17 cellular contexts compared by ENCODE assay signal in the genomic region with DNA sequence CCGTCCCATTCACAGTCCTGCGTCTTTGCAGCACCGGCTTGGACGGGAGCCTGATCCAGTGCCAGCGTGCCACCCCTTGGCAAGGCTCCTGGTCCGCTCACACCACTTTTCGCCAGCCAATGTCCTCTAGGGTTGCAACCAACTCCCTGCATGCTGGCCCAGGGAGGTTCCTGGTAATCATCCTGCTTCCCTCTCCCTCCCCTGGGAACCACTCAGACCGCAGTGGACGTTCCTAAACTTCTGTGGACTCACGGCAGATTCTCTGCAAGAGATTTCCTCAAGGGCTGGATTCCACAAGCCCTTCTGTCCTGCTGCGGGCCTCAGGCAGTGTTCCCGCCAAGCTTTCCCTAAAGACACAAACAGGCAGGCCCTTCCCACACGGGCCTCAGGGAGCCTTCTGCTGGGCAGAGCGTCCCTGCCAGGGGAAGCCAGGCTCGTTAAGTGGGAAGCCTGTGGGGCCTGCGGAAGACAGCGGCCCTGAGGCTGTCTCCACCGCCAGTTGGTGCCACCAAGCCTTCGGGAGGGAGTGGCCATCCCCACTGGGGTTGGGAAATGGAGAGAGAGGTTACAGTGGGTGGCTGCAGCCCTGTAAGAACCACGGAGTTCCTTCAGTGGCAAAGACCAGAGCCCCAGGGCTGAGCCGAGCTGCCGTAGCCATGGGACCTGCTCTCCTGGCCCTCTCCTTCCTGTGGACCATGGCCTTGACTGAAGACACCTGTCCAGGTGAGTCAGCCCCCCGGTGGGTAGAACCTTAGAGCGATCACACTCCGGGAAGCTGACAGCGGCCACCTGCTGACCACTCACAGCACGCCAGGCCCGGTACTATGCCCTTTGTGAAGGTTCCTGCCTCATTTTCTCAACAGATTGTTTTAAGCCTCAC. TPM values are rescaled to one million over a fixed set of nuclear protein-coding genes. Genes with fewer than 3 reads are reported as not detected.
A peak's percentile ranks its signal among the peaks of the same experiment; 100 is the strongest.
DNase-seq lines count a peak whose midpoint lies in the region; ATAC-seq and TF ChIP-seq lines count a peak whose summit lies in the region.
"Had no signal": no experiment of that assay in that cellular context is flagged by ENCODE, and none has a peak within 500 bp of the region (broad histone marks: within the 10 kb centered on the region; RNA-seq: fewer than 3 reads in every experiment).

No MANE protein-coding gene starts in this region.

- no peak overlapping the region for H3K9ac ChIP-seq in rectal smooth muscle tissue (ENCODE audit: low read length)
- H3K9ac ChIP-seq: parathyroid adenoma had no signal

- H3K4me3 ChIP-seq in AG10803 (ENCODE audit: low read length) (no peak overlapping the region), RWPE2 (ENCODE audit: severe bottlenecking) (no peak overlapping the region), heart right ventricle (no peak overlapping the region), rectal smooth muscle tissue (ENCODE audit: low read length) (no peak overlapping the region)

- ATAC-seq in RWPE2 (ENCODE audit: low read depth) (no peak), heart right ventricle (peak; percentile 42 to 92 (median 66)), GM21717 (IDR thresholded peaks at IDR 0.05; ENCODE audit: unreplicated experiment) (no peak)
- ATAC-seq: activated CD8-positive, alpha-beta T cell treated with anti-CD3 and anti-CD28 coated beads, Interleukin-2, amount 10 ng/mL, durations not matched to agents 7 days and 5 days; HepG2 had no signal

- 58 to 63% methylated on average over 28 of the region's 28 CpGs for WGBS in heart right ventricle, 2 donors

- TF ChIP-seq CTCF in AG10803 (conservative IDR thresholded peaks at IDR 0.05; ENCODE audit: low read length) (no peak), RWPE2 (IDR thresholded peaks at IDR 0.05; ENCODE audit: poor library complexity, severe bottlenecking) (no peak), heart right ventricle (IDR thresholded peaks at IDR 0.05) (no peak)

- H3K36me3 ChIP-seq in RWPE2 (ENCODE audit: low read depth) (no peaks in the 10 kb centered on the region), heart right ventricle (no peaks in the 10 kb centered on the region), rectal smooth muscle tissue (ENCODE audit: control insufficient read depth, insufficient read depth, low read length) (no peaks in the 10 kb centered on the region)

- H3K9me3 ChIP-seq in RWPE2 (ENCODE audit: severe bottlenecking), result peaks cover 1% of the 10 kb centered on the region
- peaks cover 0 to 14% (median 0%) of the 10 kb centered on the region in 11 donors for H3K9me3 ChIP-seq in heart right ventricle

- H3K27ac ChIP-seq in RWPE2 (ENCODE audit: poor library complexity, severe bottlenecking), result no peak overlapping the region
- H3K27ac ChIP-seq in heart right ventricle, result peak overlapping the region in 3 of 10 donors; percentile 44 to 51 (median 50)
- peak overlapping the region; percentile 32 for H3K27ac ChIP-seq in rectal smooth muscle tissue (ENCODE audit: low read depth, low read length)
- H3K27ac ChIP-seq: parathyroid adenoma had no signal

- H3K4me1 ChIP-seq in RWPE2 (ENCODE audit: insufficient read depth, poor library complexity, severe bottlenecking) (peaks cover under 1% of the 10 kb centered on the region), heart right ventricle (peaks cover 0 to 14% (median 7%) of the 10 kb centered on the region in 9 donors), rectal smooth muscle tissue (ENCODE audit: control insufficient read depth, insufficient read depth, low read length) (no peaks in the 10 kb centered on the region)
- H3K4me1 ChIP-seq: parathyroid adenoma had no signal

- DNase-seq in AG10803 (ENCODE audit: low read depth) (peak; percentile 69), RWPE2 (ENCODE audit: low spot score) (peak; percentile 52), heart right ventricle (peak in 1 of 2 donors; percentile 46), T-helper 1 cell (no peak), pons (ENCODE audit: low spot score) (no peak)
- no peak for DNase-seq in effector CD4-positive, alpha-beta T cell
- DNase-seq: activated CD8-positive, alpha-beta T cell treated with anti-CD3 and anti-CD28 coated beads, Interleukin-2, amount 10 ng/mL, durations not matched to agents 7 days and 5 days; activated gamma-delta T cell; COR-L47; NCI-H1048; NCI-H2171 treated with DMSO at 0.1 percent for 48 hours had no signal

- intact Hi-C loops in heart right ventricle (cut with DNase I), result no loop called here

- H3K27me3 ChIP-seq in RWPE2 (ENCODE audit: insufficient read depth, poor library complexity, severe bottlenecking), result no peaks in the 10 kb centered on the region
- no peaks in the 10 kb centered on the region for H3K27me3 ChIP-seq in heart right ventricle
- no peaks in the 10 kb centered on the region for H3K27me3 ChIP-seq in rectal smooth muscle tissue (ENCODE audit: control insufficient read depth, insufficient read depth, low read length)

RNA-seq across cellular contexts. Expression of a gene that starts 16.4 kb away (rescaled TPM):
- under 1 TPM in 3 of 10 donors, not detected in 7; 0.25 to 0.46 (median 0.26) TPM for total RNA-seq in heart right ventricle
- under 1 TPM; 0.19 to 0.44 TPM for polyA plus RNA-seq in heart right ventricle
- total RNA-seq: activated CD8-positive, alpha-beta T cell treated with anti-CD3 and anti-CD28 coated beads, Interleukin-2, amount 10 ng/mL, durations not matched to agents 7 days and 5 days; fibroblast of villous mesenchyme; HepG2; urinary bladder had no signal
- polyA plus RNA-seq: HepG2 had no signal

RNA-seq across cellular contexts. Expression of a gene that starts 53.5 kb away (rescaled TPM):
- 10 to 100 TPM in 1 of 10 donors, 1 to 10 TPM in 8, under 1 TPM in 1; 0.97 to 64.7 (median 2.8) TPM for total RNA-seq in heart right ventricle
- 1 to 10 TPM; 1.5 to 2.1 TPM for polyA plus RNA-seq in heart right ventricle
- total RNA-seq: activated CD8-positive, alpha-beta T cell treated with anti-CD3 and anti-CD28 coated beads, Interleukin-2, amount 10 ng/mL, durations not matched to agents 7 days and 5 days; fibroblast of villous mesenchyme; HepG2 had no signal
- polyA plus RNA-seq: HepG2 had no signal

Comparison
In these comparisons a context has a peak if more than half of its experiments do, and no peak if none do; other contexts are left out.
1. DNase-seq: peak in AG10803 (single experiment) and RWPE2 (single experiment); none in T-helper 1 cell (0 of 5), effector CD4-positive, alpha-beta T cell (single experiment) and pons (single experiment).
2. ATAC-seq: peak in heart right ventricle (8 of 8); none in RWPE2 (single experiment) and GM21717 (single experiment).